In the genomic region with DNA sequence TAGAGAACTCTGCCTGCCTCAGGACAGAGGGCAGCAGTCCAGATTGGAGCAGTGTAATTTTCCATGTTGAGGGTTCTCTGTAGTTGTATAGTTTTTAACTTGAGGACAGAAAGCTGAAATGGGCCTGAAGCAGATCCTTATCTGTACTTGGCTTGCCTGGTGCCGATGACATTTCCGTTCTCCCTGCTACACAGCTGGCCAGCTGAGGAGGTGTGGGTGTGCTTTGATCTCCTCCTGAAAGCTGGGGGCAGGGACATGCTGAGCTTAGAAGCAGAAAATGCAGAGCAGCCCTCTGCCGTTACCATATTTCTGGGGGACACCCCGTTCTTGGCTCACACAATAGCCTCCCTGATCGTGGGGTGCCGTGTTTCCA, we compare ENCODE assay signal across 10 cellular contexts. TPM values are rescaled to one million over a fixed set of nuclear protein-coding genes. Genes with fewer than 3 reads are reported as not detected.
DNase-seq lines count a peak whose midpoint lies in the region; ATAC-seq and TF ChIP-seq lines count a peak whose summit lies in the region.
"Had no signal": no experiment of that assay in that cellular context is flagged by ENCODE, and none has a peak within 500 bp of the region (broad histone marks: within the 10 kb centered on the region; RNA-seq: fewer than 3 reads in every experiment).

No MANE protein-coding gene starts in this region.

- H3K4me3 ChIP-seq in esophagus muscularis mucosa: no peak overlapping the region
- H3K4me3 ChIP-seq in trophoblast cell (ENCODE audit: low read depth, low read length): no peak overlapping the region
- H3K4me3 ChIP-seq in dorsolateral prefrontal cortex: no peak overlapping the region
- H3K4me3 ChIP-seq: uterus had no signal

- H4K91ac ChIP-seq in trophoblast cell (ENCODE audit: low read depth, low read length): no peak overlapping the region

- POLR2A ChIA-PET in activated B cell treated with CpG ODN at 0.5 μM for 24 hours (lab: Charles Lee): interaction anchor here (1.2 to 1.9 kb wide), 2 partner anchors 23 to 31 kb away, joined by 3 to 5 read pairs; no protein-coding TSS in a partner anchor

- no peak overlapping the region for H4K8ac ChIP-seq in trophoblast cell (ENCODE audit: low read depth, low read length)

- CTCF ChIA-PET in activated B cell treated with CpG ODN at 0.5 μM for 24 hours (lab: Charles Lee): interaction anchor here (1.7 kb wide), 1 partner anchor 31 kb away, joined by 8 read pairs; no protein-coding TSS in a partner anchor

- no peaks in the 10 kb centered on the region for H3K27me3 Mint-ChIP-seq in activated B cell treated with CpG ODN at 0.5 μM for 24 hours

- H3K14ac ChIP-seq in trophoblast cell (ENCODE audit: low read length): peak overlapping the region; percentile 48

- H3K27ac ChIP-seq in esophagus muscularis mucosa (replicated peaks in 1 of 4) (peak overlapping the region; percentile 38 to 77 (median 58)), trophoblast cell (ENCODE audit: low read depth, low read length) (peak overlapping the region; percentile 67), dorsolateral prefrontal cortex (peak overlapping the region in 5 of 59 donors; percentile 1 to 41 (median 20))
- H3K27ac ChIP-seq: brain microvascular endothelial cell had no signal

- no peak overlapping the region for H2AK5ac ChIP-seq in trophoblast cell (ENCODE audit: low read length)

- peaks cover 52% of the 10 kb centered on the region for H3K36me3 Mint-ChIP-seq in activated B cell treated with CpG ODN at 0.5 μM for 24 hours (ENCODE audit: low read depth)

- H4K12ac ChIP-seq in trophoblast cell (ENCODE audit: low read depth, low read length): no peak overlapping the region

- H3K18ac ChIP-seq in trophoblast cell (ENCODE audit: low read length): no peak overlapping the region

- 34% methylated on average over 6 of the region's 6 CpGs for WGBS in esophagus muscularis mucosa
- no CpG with 5 or more reads among the region's 6 CpGs for WGBS in trophoblast cell (ENCODE audit: extremely low coverage, insufficient coverage, insufficient read length)

- H3K9ac ChIP-seq in trophoblast cell (ENCODE audit: low read length): no peak overlapping the region

- H3K23ac ChIP-seq in trophoblast cell (ENCODE audit: low read length): no peak overlapping the region

- intact Hi-C loops in activated B cell treated with CpG ODN at 0.5 μM for 24 hours (cut with micrococcal nuclease): no loop called here
- intact Hi-C loops in esophagus muscularis mucosa (cut with DNase I): no loop called here
- intact Hi-C loops in dorsolateral prefrontal cortex (cut with DNase I): no loop called here

- peaks cover 1% of the 10 kb centered on the region for H3K79me2 ChIP-seq in trophoblast cell (ENCODE audit: control insufficient read depth, insufficient read depth, low read length, poor library complexity)

- TF ChIP-seq EP300 in esophagus muscularis mucosa (IDR thresholded peaks at IDR 0.05): no peak

- H3K27me3 ChIP-seq in esophagus muscularis mucosa (no peaks in the 10 kb centered on the region), trophoblast cell (ENCODE audit: insufficient read depth, low read length) (no peaks in the 10 kb centered on the region), dorsolateral prefrontal cortex (no peaks in the 10 kb centered on the region)
- H3K27me3 ChIP-seq: brain microvascular endothelial cell, uterus had no signal

- peak; percentile 63 for DNase-seq in EH (ENCODE audit: low read depth)
- no peak for DNase-seq in activated B cell treated with CpG ODN at 0.5 μM for 24 hours
- no peak for DNase-seq in esophagus muscularis mucosa (ENCODE audit: extremely low spot score)
- DNase-seq in trophoblast cell: peak; percentile 55 to 65
- no peak for DNase-seq in GDM1 (lab: John Stamatoyannopoulos, UW)
- no peak for DNase-seq in dorsolateral prefrontal cortex
- DNase-seq: brain microvascular endothelial cell had no signal

- ATAC-seq in activated B cell treated with CpG ODN at 0.5 μM for 24 hours (ENCODE audit: low read depth) (no peak), GM18909 (IDR thresholded peaks at IDR 0.05; ENCODE audit: poor library complexity, unreplicated experiment) (no peak), GM18511 (IDR thresholded peaks at IDR 0.05; ENCODE audit: unreplicated experiment) (no peak)

- H3K4me1 ChIP-seq in esophagus muscularis mucosa: peaks cover 54 to 60% (median 59%) of the 10 kb centered on the region in 4 donors
- peaks cover 19% of the 10 kb centered on the region in 2 experiments for H3K4me1 ChIP-seq in trophoblast cell (ENCODE audit: control insufficient read depth in 1 of 2, insufficient read depth in 2 of 2, low read length in 2 of 2)

- H3K9me3 ChIP-seq in esophagus muscularis mucosa (no peaks in the 10 kb centered on the region), trophoblast cell (ENCODE audit: insufficient read depth, low read depth, low read length) (no peaks in the 10 kb centered on the region)
- H3K9me3 ChIP-seq: uterus had no signal

- no peak overlapping the region for H2BK120ac ChIP-seq in trophoblast cell (ENCODE audit: insufficient read depth, low read length, poor library complexity)

- no peak overlapping the region for H3K4ac ChIP-seq in trophoblast cell (ENCODE audit: low read depth, low read length)

- no peak overlapping the region for H3K4me2 ChIP-seq in trophoblast cell (ENCODE audit: low read length)

- peaks cover 0 to 42% (median 17%) of the 10 kb centered on the region in 4 donors for H3K36me3 ChIP-seq in esophagus muscularis mucosa
- H3K36me3 ChIP-seq in trophoblast cell (ENCODE audit: control insufficient read depth in 1 of 2, insufficient read depth in 2 of 2, low read length in 2 of 2): peaks cover 4 to 14% of the 10 kb centered on the region in 2 experiments
- H3K36me3 ChIP-seq: uterus had no signal

- peaks cover 85% of the 10 kb centered on the region for H3K4me1 Mint-ChIP-seq in activated B cell treated with CpG ODN at 0.5 μM for 24 hours

- no peak overlapping the region for H3K4me3 Mint-ChIP-seq in activated B cell treated with CpG ODN at 0.5 μM for 24 hours

- H2BK5ac ChIP-seq in trophoblast cell (ENCODE audit: low read depth, low read length, poor library complexity): peak overlapping the region; percentile 47

- no peak overlapping the region for H2BK12ac ChIP-seq in trophoblast cell (ENCODE audit: low read length)

- no peaks in the 10 kb centered on the region for H3K9me3 Mint-ChIP-seq in activated B cell treated with CpG ODN at 0.5 μM for 24 hours

- TF ChIP-seq CTCF in activated B cell treated with CpG ODN at 0.5 μM for 24 hours (IDR thresholded peaks at IDR 0.05) (no peak), esophagus muscularis mucosa (IDR thresholded peaks at IDR 0.05) (no peak), dorsolateral prefrontal cortex (IDR thresholded peaks at IDR 0.05 in 54 of 56, conservative IDR thresholded peaks at IDR 0.05 in 2 of 56; ENCODE audit: low read depth in 1 of 56, partially characterized antibody in 56 of 56) (no peak)

- H2AFZ ChIP-seq in trophoblast cell (ENCODE audit: insufficient read depth, low read length, poor library complexity): no peak overlapping the region

- TF ChIP-seq POLR2A in esophagus muscularis mucosa (IDR thresholded peaks at IDR 0.05; ENCODE audit: low read depth): no peak

- H3K27ac Mint-ChIP-seq in activated B cell treated with CpG ODN at 0.5 μM for 24 hours: peak overlapping the region; percentile 57

- peaks cover 7% of the 10 kb centered on the region for H3K79me1 ChIP-seq in trophoblast cell (ENCODE audit: low read length)

RNA-seq across cellular contexts. Expression of a gene that starts 10.4 kb away (rescaled TPM):
- 55.4 and 60.2 TPM in 2 replicates for total RNA-seq in activated B cell treated with CpG ODN at 0.5 μM for 24 hours
- total RNA-seq in esophagus muscularis mucosa: 10 to 100 TPM; 14.1 to 56.0 (median 34.0) TPM
- polyA plus RNA-seq in trophoblast cell (2013): 63.7 and 67.6 TPM in 2 replicates
- 100 to 1,000 TPM in 3 of 120 experiments, 10 to 100 TPM in 117; 13.7 to 109 (median 43.0) TPM for total RNA-seq in dorsolateral prefrontal cortex

Comparison
In these comparisons a context has a peak if more than half of its experiments do, and no peak if none do; other contexts are left out.
1. DNase-seq: peak in EH (single experiment) and trophoblast cell (2 of 2); none in activated B cell treated with CpG ODN at 0.5 μM for 24 hours (single experiment), esophagus muscularis mucosa (single experiment), GDM1 (single experiment) and dorsolateral prefrontal cortex (0 of 10).